In genomic region chr15:68304611-68305337, GRCh38 we compare ENCODE assay signal across 1 cellular context.
TF ChIP-seq lines count a peak whose summit lies in the region.

No MANE protein-coding gene starts in this region.

TF ChIP-seq in HepG2, 621 proteins besides CTCF, POLR2A, EP300 and RAD21:
- TF ChIP-seq TEAD3 (CRISPR knock-in tag; optimal IDR thresholded peaks at IDR 0.05; ENCODE audit: borderline replicate concordance) (peak; percentile 18), HOMEZ (CRISPR knock-in tag; IDR thresholded peaks at IDR 0.05; ENCODE audit: low read depth) (no peak), ZFX (CRISPR knock-in tag; IDR thresholded peaks at IDR 0.05; ENCODE audit: low read depth) (peak; percentile 19; the same call in 1 of the 2 replicates)
- TF ChIP-seq, protein P1, sequence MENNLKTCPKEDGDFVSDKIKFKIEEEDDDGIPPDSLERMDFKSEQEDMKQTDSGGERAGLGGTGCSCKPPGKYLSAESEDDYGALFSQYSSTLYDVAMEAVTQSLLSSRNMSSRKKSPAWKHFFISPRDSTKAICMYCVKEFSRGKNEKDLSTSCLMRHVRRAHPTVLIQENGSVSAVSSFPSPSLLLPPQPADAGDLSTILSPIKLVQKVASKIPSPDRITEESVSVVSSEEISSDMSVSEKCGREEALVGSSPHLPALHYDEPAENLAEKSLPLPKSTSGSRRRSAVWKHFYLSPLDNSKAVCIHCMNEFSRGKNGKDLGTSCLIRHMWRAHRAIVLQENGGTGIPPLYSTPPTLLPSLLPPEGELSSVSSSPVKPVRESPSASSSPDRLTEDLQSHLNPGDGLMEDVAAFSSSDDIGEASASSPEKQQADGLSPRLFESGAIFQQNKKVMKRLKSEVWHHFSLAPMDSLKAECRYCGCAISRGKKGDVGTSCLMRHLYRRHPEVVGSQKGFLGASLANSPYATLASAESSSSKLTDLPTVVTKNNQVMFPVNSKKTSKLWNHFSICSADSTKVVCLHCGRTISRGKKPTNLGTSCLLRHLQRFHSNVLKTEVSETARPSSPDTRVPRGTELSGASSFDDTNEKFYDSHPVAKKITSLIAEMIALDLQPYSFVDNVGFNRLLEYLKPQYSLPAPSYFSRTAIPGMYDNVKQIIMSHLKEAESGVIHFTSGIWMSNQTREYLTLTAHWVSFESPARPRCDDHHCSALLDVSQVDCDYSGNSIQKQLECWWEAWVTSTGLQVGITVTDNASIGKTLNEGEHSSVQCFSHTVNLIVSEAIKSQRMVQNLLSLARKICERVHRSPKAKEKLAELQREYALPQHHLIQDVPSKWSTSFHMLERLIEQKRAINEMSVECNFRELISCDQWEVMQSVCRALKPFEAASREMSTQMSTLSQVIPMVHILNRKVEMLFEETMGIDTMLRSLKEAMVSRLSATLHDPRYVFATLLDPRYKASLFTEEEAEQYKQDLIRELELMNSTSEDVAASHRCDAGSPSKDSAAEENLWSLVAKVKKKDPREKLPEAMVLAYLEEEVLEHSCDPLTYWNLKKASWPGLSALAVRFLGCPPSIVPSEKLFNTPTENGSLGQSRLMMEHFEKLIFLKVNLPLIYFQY (CRISPR knock-in tag; IDR thresholded peaks at IDR 0.05; ENCODE audit: borderline replicate concordance): no peak
